Comparison of ENCODE assay signal across 13 cellular contexts in genomic region chrX:25019707-25020390, GRCh38. TPM values are rescaled to one million over a fixed set of nuclear protein-coding genes. Genes with fewer than 3 reads are reported as not detected.
DNase-seq lines count a peak whose midpoint lies in the region; ATAC-seq and TF ChIP-seq lines count a peak whose summit lies in the region.
"Had no signal": no experiment of that assay in that cellular context is flagged by ENCODE, and none has a peak within 500 bp of the region (broad histone marks: within the 10 kb centered on the region; RNA-seq: fewer than 3 reads in every experiment).

No MANE protein-coding gene starts in this region.

- H3K9me3 ChIP-seq in psoas muscle, result no peaks in the 10 kb centered on the region

- no peak for TF ChIP-seq CTCF in psoas muscle (IDR thresholded peaks at IDR 0.05)

- peaks cover 18 to 27% of the 10 kb centered on the region in 2 donors for H3K4me1 Mint-ChIP-seq in effector memory CD8-positive, alpha-beta T cell (ENCODE audit: low read depth in 2 of 2)

- H3K9me3 Mint-ChIP-seq in effector memory CD8-positive, alpha-beta T cell, result no peaks in the 10 kb centered on the region
- H3K9me3 Mint-ChIP-seq: activated T-cell treated with anti-CD3 and anti-CD28 coated beads, Interleukin-2, amount 50 U/mL, for 24 hours had no signal

- H3K27ac Mint-ChIP-seq in effector memory CD8-positive, alpha-beta T cell, result no peak overlapping the region
- H3K27ac Mint-ChIP-seq: activated T-cell treated with anti-CD3 and anti-CD28 coated beads, Interleukin-2, amount 50 U/mL, for 24 hours had no signal

- peak overlapping the region; percentile 54 to 69 for H3K4me3 Mint-ChIP-seq in effector memory CD8-positive, alpha-beta T cell
- H3K4me3 Mint-ChIP-seq: activated T-cell treated with anti-CD3 and anti-CD28 coated beads, Interleukin-2, amount 50 U/mL, for 24 hours had no signal

- intact Hi-C loops in psoas muscle (cut with DNase I), result loop anchor here in 1 of 2 donors (5.0 to 10.0 kb wide), 3 partner anchors 122 to 265 kb away; no protein-coding TSS in a partner anchor

- H3K27ac ChIP-seq in psoas muscle, result no peak overlapping the region
- H3K27ac ChIP-seq: GM23248 had no signal

- peaks cover 60 to 86% of the 10 kb centered on the region in 2 donors for H3K27me3 Mint-ChIP-seq in effector memory CD8-positive, alpha-beta T cell

- H3K36me3 ChIP-seq in psoas muscle (ENCODE audit: insufficient read depth in 1 of 2, low read depth in 1 of 2), result no peaks in the 10 kb centered on the region

- H3K27me3 ChIP-seq in psoas muscle (ENCODE audit: insufficient read depth in 3 of 3, low read length in 2 of 3), result peaks cover 0 to 88% (median 13%) of the 10 kb centered on the region in 3 donors

- WGBS in psoas muscle, 3 donors, result 8 to 21% (median 8%) methylated on average over 20 to 22 of the region's 22 CpGs

- no peak for ATAC-seq in effector memory CD8-positive, alpha-beta T cell (replicated peaks)
- ATAC-seq in psoas muscle, result no peak

- H3K4me3 ChIP-seq in psoas muscle, result peak overlapping the region; percentile 42
- H3K4me3 ChIP-seq: GM23248 had no signal

- peaks cover 13% of the 10 kb centered on the region for H3K36me3 Mint-ChIP-seq in effector memory CD8-positive, alpha-beta T cell (ENCODE audit: insufficient read depth)

- H3K4me1 ChIP-seq in psoas muscle, result peaks cover 5% of the 10 kb centered on the region

- DNase-seq in NCI-H2171 treated with DMSO at 0.1 percent for 48 hours (lab: John Stamatoyannopoulos, UW), result peak; percentile 1
- DNase-seq in NCI-H2171 (lab: John Stamatoyannopoulos, UW), result no peak
- DNase-seq in NCI-H2227 (lab: John Stamatoyannopoulos, UW; ENCODE audit: unreplicated experiment), result peak; percentile 57
- DNase-seq in effector memory CD8-positive, alpha-beta T cell, result no peak
- no peak for DNase-seq in psoas muscle
- DNase-seq in iPS-NIHi11 (ENCODE audit: low spot score), result no peak
- DNase-seq in SK-N-DZ (ENCODE audit: low spot score), result no peak
- DNase-seq in HT-29 (ENCODE audit: low spot score), result no peak
- DNase-seq: activated T-cell treated with anti-CD3 and anti-CD28 coated beads, Interleukin-2, amount 50 U/mL, for 24 hours; DND-41; effector CD8-positive, alpha-beta T cell; GM23248; NCI-H1694 treated with DMSO at 0.1 percent for 48 hours had no signal

RNA-seq across cellular contexts. Expression of gene ARX, which starts 4.1 kb away (rescaled TPM):
- 10 to 100 TPM in 1 of 4 donors, 1 to 10 TPM in 3; 2.7 to 12.8 (median 3.9) TPM for total RNA-seq in psoas muscle
- 1 to 10 TPM in 2 of 3 donors, under 1 TPM in 1; 0.64 to 3.0 (median 2.6) TPM for polyA plus RNA-seq in psoas muscle
- 0.25 and 0.74 TPM in 2 replicates for polyA plus RNA-seq in SK-N-DZ (2014; cell fraction: cytosol; rRNA removed)
- 0.53 and 0.76 TPM in 2 replicates for polyA plus RNA-seq in SK-N-DZ (2014; cell fraction: nucleus; rRNA removed)
- total RNA-seq in HT-29 (2014; rRNA removed; shearing (Covaris generic)), result not detected in 2 replicates
- total RNA-seq: GM23248 had no signal
- polyA plus RNA-seq: GM23248 had no signal

Comparison
In these comparisons a context has a peak if more than half of its experiments do, and no peak if none do; other contexts are left out.
1. DNase-seq: peak in NCI-H2171 treated with DMSO at 0.1 percent for 48 hours (single experiment) and NCI-H2227 (single experiment); none in NCI-H2171 (single experiment), effector memory CD8-positive, alpha-beta T cell (0 of 3), psoas muscle (0 of 2), iPS-NIHi11 (single experiment), SK-N-DZ (single experiment) and HT-29 (single experiment).